9 cellular contexts compared by ENCODE assay signal in genomic region chr2:234422242-234422641, GRCh38.
DNase-seq lines count a peak whose midpoint lies in the region; ATAC-seq and TF ChIP-seq lines count a peak whose summit lies in the region.
"Had no signal": no experiment of that assay in that cellular context is flagged by ENCODE, and none has a peak within 500 bp of the region (broad histone marks: within the 10 kb centered on the region; RNA-seq: fewer than 3 reads in every experiment).

No MANE protein-coding gene starts in this region.

- no peaks in the 10 kb centered on the region for H3K27me3 Mint-ChIP-seq in activated naive CD8-positive, alpha-beta T cell treated with anti-CD3 and anti-CD28 coated beads, Interleukin-2, amount 10 ng/mL, durations not matched to agents 7 days and 5 days

- POLR2A ChIA-PET in activated naive CD8-positive, alpha-beta T cell treated with anti-CD3 and anti-CD28 coated beads, Interleukin-2, amount 10 ng/mL, durations not matched to agents 7 days and 5 days (lab: Charles Lee), result interaction anchor here (0.5 to 10.5 kb wide), 16 partner anchors 9 to 427 kb away, joined by 3 to 212 read pairs (median 4); partner anchors contain the start of gene ARL4C

- H3K27me3 ChIP-seq in left lung, result no peaks in the 10 kb centered on the region

- no peaks in the 10 kb centered on the region for H3K9me3 ChIP-seq in left lung

- H3K27ac ChIP-seq in left lung, result peak overlapping the region; percentile 6 to 28

- H3K4me1 Mint-ChIP-seq in activated naive CD8-positive, alpha-beta T cell treated with anti-CD3 and anti-CD28 coated beads, Interleukin-2, amount 10 ng/mL, durations not matched to agents 7 days and 5 days, result peaks cover 59% of the 10 kb centered on the region

- no peak overlapping the region for H3K4me3 ChIP-seq in left lung

- intact Hi-C loops in left lung (cut with DNase I), result no loop called here
- intact Hi-C loops in left ventricle myocardium superior (cut with micrococcal nuclease), result no loop called here

- peaks cover 4 to 46% of the 10 kb centered on the region in 2 donors for H3K4me1 ChIP-seq in left lung

- H3K36me3 ChIP-seq in left lung, result no peaks in the 10 kb centered on the region

- ATAC-seq in activated naive CD8-positive, alpha-beta T cell treated with anti-CD3 and anti-CD28 coated beads, Interleukin-2, amount 10 ng/mL, durations not matched to agents 7 days and 5 days (ENCODE audit: low read depth), result no peak
- ATAC-seq in left lung (peak; percentile 76), left ventricle myocardium superior (no peak)

- peaks cover 5% of the 10 kb centered on the region for H3K9me3 Mint-ChIP-seq in activated naive CD8-positive, alpha-beta T cell treated with anti-CD3 and anti-CD28 coated beads, Interleukin-2, amount 10 ng/mL, durations not matched to agents 7 days and 5 days
- H3K9me3 Mint-ChIP-seq: neural crest cell had no signal

- peaks cover 10% of the 10 kb centered on the region for H3K36me3 Mint-ChIP-seq in activated naive CD8-positive, alpha-beta T cell treated with anti-CD3 and anti-CD28 coated beads, Interleukin-2, amount 10 ng/mL, durations not matched to agents 7 days and 5 days

- peak overlapping the region; percentile 97 for H3K27ac Mint-ChIP-seq in activated naive CD8-positive, alpha-beta T cell treated with anti-CD3 and anti-CD28 coated beads, Interleukin-2, amount 10 ng/mL, durations not matched to agents 7 days and 5 days

- TF ChIP-seq CTCF in AG09319 (IDR thresholded peaks at IDR 0.05; ENCODE audit: low read depth, low read length), result no peak
- no peak for TF ChIP-seq CTCF in left lung (IDR thresholded peaks at IDR 0.05)

- DNase-seq in AG09319 (ENCODE audit: extremely low read depth, low read depth) (peak; percentile 52), HS-5 (ENCODE audit: low read depth) (peak; percentile 93), left lung (no peak), left ventricle myocardium superior (no peak), amygdala (lab: John Stamatoyannopoulos, UW) (no peak), KG1 (lab: John Stamatoyannopoulos, UW) (no peak), NCI-H1436 treated with DMSO at 0.1 percent for 48 hours (lab: John Stamatoyannopoulos, UW) (no peak)
- no peak for DNase-seq in activated naive CD8-positive, alpha-beta T cell treated with anti-CD3 and anti-CD28 coated beads, Interleukin-2, amount 10 ng/mL, durations not matched to agents 7 days and 5 days

- peak overlapping the region; percentile 59 for H3K4me3 Mint-ChIP-seq in activated naive CD8-positive, alpha-beta T cell treated with anti-CD3 and anti-CD28 coated beads, Interleukin-2, amount 10 ng/mL, durations not matched to agents 7 days and 5 days
- H3K4me3 Mint-ChIP-seq: neural crest cell had no signal

Comparison
In these comparisons a context has a peak if more than half of its experiments do, and no peak if none do; other contexts are left out.
1. DNase-seq: peak in AG09319 (single experiment) and HS-5 (single experiment); none in activated naive CD8-positive, alpha-beta T cell treated with anti-CD3 and anti-CD28 coated beads, Interleukin-2, amount 10 ng/mL, durations not matched to agents 7 days and 5 days (single experiment), left lung (0 of 2), left ventricle myocardium superior (single experiment), amygdala (0 of 56), KG1 (single experiment) and NCI-H1436 treated with DMSO at 0.1 percent for 48 hours (single experiment).